ENCODE assay signal across 1 cellular context in the genomic region with DNA sequence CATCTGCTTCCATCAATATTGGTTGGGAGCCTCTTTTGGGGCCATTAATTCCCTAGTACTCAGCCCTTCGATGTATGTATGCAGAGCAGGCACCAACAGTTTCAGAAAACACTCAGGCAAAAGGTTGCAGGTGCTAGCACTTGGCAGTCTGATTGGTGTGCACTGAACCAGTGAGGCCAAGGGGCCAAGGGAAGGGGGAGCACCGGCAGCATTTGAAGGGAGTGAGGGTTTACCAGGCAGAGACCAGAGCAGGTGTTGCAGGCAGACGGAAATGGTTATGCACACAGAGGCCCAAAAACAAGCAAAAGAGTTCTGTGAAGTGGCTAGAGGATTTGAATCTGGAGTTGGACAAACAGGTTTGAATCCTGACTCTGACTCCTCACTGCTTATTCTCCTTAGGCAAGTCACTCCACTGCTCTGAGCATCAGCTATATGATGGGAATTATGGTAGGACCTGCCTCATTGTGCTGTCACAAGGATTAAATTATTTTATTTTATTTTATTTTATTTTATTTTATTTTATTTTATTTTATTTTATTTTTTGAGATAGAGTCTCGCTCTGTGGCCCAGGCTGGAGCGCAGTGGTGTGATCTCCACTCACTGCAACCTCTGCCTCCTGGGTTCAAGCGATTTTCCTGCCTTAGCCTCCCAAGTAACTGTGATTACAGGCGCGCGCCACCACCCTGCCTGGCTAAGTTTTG.
A peak's percentile ranks its signal among the peaks of the same experiment; 100 is the strongest.
TF ChIP-seq lines count a peak whose summit lies in the region.

No MANE protein-coding gene starts in this region.

TF ChIP-seq in GM12878, 131 proteins besides CTCF, POLR2A, EP300 and RAD21 (continued from another document):
- TF ChIP-seq, protein P1, sequence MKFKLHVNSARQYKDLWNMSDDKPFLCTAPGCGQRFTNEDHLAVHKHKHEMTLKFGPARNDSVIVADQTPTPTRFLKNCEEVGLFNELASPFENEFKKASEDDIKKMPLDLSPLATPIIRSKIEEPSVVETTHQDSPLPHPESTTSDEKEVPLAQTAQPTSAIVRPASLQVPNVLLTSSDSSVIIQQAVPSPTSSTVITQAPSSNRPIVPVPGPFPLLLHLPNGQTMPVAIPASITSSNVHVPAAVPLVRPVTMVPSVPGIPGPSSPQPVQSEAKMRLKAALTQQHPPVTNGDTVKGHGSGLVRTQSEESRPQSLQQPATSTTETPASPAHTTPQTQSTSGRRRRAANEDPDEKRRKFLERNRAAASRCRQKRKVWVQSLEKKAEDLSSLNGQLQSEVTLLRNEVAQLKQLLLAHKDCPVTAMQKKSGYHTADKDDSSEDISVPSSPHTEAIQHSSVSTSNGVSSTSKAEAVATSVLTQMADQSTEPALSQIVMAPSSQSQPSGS (IDR thresholded peaks at IDR 0.05; ENCODE audit: low read length) = peak; percentile 82; the same call in 1 of the 2 replicates
- TF ChIP-seq MEF2B (IDR thresholded peaks at IDR 0.05; ENCODE audit: partially characterized antibody, poor library complexity, severe bottlenecking) (no peak), TAF1 (IDR thresholded peaks at IDR 0.05; ENCODE audit: borderline replicate concordance, low read depth, low read length) (peak; percentile 43; the same call in 1 of the 2 replicates), TBL1XR1 (IDR thresholded peaks at IDR 0.05; ENCODE audit: low read depth, low read length) (peak; percentile 73; the same call in 1 of the 2 replicates), BCL3 (IDR thresholded peaks at IDR 0.05; ENCODE audit: borderline replicate concordance, insufficient read depth, low read depth, low read length, poor library complexity, severe bottlenecking) (peak; percentile 54), ETV6 (conservative IDR thresholded peaks at IDR 0.05 in 1 of 2, IDR thresholded peaks at IDR 0.05 in 1 of 2; ENCODE audit: borderline replicate concordance in 1 of 2, low read depth in 1 of 2) (peak in 1 of 2 experiments; percentile 40; a peak in 1 of 4 replicates), IKZF1 (conservative IDR thresholded peaks at IDR 0.05) (peak; percentile 54), NR2F1 (conservative IDR thresholded peaks at IDR 0.05) (peak; percentile 94), CREM (IDR thresholded peaks at IDR 0.05; ENCODE audit: low read depth) (peak; percentile 60; the same call in 1 of the 2 replicates), BCL11A (IDR thresholded peaks at IDR 0.05; ENCODE audit: low read depth, low read length) (0 out of 2 replicates have a peak, but pooled peaks have one; percentile 29), TCF12 (IDR thresholded peaks at IDR 0.05; ENCODE audit: low read depth, low read length) (peak; percentile 97), PAX5 (IDR thresholded peaks at IDR 0.05; ENCODE audit: borderline replicate concordance, low read depth, low read length) (peak; percentile 91; the same call in 1 of the 2 replicates), IRF4 (IDR thresholded peaks at IDR 0.05; ENCODE audit: low read depth, low read length) (0 out of 2 replicates have a peak, but pooled peaks have one; percentile 36), HSF1 (IDR thresholded peaks at IDR 0.05; ENCODE audit: low read depth, low read length) (no peak), EED (IDR thresholded peaks at IDR 0.05; ENCODE audit: low read depth) (peak; percentile 74; the same call in 1 of the 2 replicates), BHLHE40 (IDR thresholded peaks at IDR 0.05; ENCODE audit: borderline replicate concordance in 1 of 2, low read depth in 2 of 2, low read length in 1 of 2) (peak; percentile 45 to 53; a peak in 2 of 4 replicates), ZSCAN29 (IDR thresholded peaks at IDR 0.05) (no peak), MEF2A (IDR thresholded peaks at IDR 0.05; ENCODE audit: insufficient read depth, low read depth, low read length) (peak; percentile 45; the same call in 1 of the 2 replicates), MLLT1 (IDR thresholded peaks at IDR 0.05) (0 out of 2 replicates have a peak, but pooled peaks have one; percentile 53), HDAC6 (IDR thresholded peaks at IDR 0.05; ENCODE audit: unreplicated experiment) (no peak), FOXM1 (IDR thresholded peaks at IDR 0.05; ENCODE audit: low read depth, low read length) (0 out of 2 replicates have a peak, but pooled peaks have one; percentile 29), NFIC (IDR thresholded peaks at IDR 0.05; ENCODE audit: low read depth, low read length) (peak; percentile 72; the same call in 1 of the 2 replicates), NBN (IDR thresholded peaks at IDR 0.05) (peak; percentile 70), RELA (IDR thresholded peaks at IDR 0.05; ENCODE audit: borderline replicate concordance, partially characterized antibody) (no peak), CHD2 (IDR thresholded peaks at IDR 0.05; ENCODE audit: borderline replicate concordance, low read depth, low read length) (peak; percentile 48; the same call in 1 of the 2 replicates), PAX8 (IDR thresholded peaks at IDR 0.05) (no peak), KAT2A (conservative IDR thresholded peaks at IDR 0.05; ENCODE audit: control insufficient read depth, low read depth, low read length) (no peak), YY1 (IDR thresholded peaks at IDR 0.05; ENCODE audit: low read depth, low read length) (0 out of 2 replicates have a peak, but pooled peaks have one; percentile 16), SMAD5 (IDR thresholded peaks at IDR 0.05; ENCODE audit: low read depth) (no peak), SKIL (IDR thresholded peaks at IDR 0.05; ENCODE audit: low read depth, poor library complexity, severe bottlenecking) (peak; percentile 46), RUNX3 (IDR thresholded peaks at IDR 0.05; ENCODE audit: low read length) (peak; percentile 76), POU2F2 (IDR thresholded peaks at IDR 0.05; ENCODE audit: borderline replicate concordance, low read depth, low read length) (peak; percentile 65; the same call in 2 of the 3 replicates), TCF3 (IDR thresholded peaks at IDR 0.05; ENCODE audit: borderline replicate concordance, insufficient read depth, low read depth, low read length) (peak; percentile 99), KDM1A (IDR thresholded peaks at IDR 0.05; ENCODE audit: borderline replicate concordance) (no peak), CBX5 (IDR thresholded peaks at IDR 0.05; ENCODE audit: low read depth) (peak; percentile 66; the same call in 1 of the 2 replicates)
- TF ChIP-seq, protein P2, sequence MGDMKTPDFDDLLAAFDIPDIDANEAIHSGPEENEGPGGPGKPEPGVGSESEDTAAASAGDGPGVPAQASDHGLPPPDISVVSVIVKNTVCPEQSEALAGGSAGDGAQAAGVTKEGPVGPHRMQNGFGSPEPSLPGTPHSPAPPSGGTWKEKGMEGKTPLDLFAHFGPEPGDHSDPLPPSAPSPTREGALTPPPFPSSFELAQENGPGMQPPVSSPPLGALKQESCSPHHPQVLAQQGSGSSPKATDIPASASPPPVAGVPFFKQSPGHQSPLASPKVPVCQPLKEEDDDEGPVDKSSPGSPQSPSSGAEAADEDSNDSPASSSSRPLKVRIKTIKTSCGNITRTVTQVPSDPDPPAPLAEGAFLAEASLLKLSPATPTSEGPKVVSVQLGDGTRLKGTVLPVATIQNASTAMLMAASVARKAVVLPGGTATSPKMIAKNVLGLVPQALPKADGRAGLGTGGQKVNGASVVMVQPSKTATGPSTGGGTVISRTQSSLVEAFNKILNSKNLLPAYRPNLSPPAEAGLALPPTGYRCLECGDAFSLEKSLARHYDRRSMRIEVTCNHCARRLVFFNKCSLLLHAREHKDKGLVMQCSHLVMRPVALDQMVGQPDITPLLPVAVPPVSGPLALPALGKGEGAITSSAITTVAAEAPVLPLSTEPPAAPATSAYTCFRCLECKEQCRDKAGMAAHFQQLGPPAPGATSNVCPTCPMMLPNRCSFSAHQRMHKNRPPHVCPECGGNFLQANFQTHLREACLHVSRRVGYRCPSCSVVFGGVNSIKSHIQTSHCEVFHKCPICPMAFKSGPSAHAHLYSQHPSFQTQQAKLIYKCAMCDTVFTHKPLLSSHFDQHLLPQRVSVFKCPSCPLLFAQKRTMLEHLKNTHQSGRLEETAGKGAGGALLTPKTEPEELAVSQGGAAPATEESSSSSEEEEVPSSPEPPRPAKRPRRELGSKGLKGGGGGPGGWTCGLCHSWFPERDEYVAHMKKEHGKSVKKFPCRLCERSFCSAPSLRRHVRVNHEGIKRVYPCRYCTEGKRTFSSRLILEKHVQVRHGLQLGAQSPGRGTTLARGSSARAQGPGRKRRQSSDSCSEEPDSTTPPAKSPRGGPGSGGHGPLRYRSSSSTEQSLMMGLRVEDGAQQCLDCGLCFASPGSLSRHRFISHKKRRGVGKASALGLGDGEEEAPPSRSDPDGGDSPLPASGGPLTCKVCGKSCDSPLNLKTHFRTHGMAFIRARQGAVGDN (IDR thresholded peaks at IDR 0.05) = peak; percentile 52; the same call in 1 of the 2 replicates
